ENCODE assay signal across 9 cellular contexts in genomic region chr5:61333351-61334223, GRCh38. TPM values are rescaled to one million over a fixed set of nuclear protein-coding genes. Genes with fewer than 3 reads are reported as not detected.
A peak's percentile ranks its signal among the peaks of the same experiment; 100 is the strongest.
DNase-seq lines count a peak whose midpoint lies in the region; ATAC-seq, FAIRE-seq and TF ChIP-seq lines count a peak whose summit lies in the region.
"Had no signal": no experiment of that assay in that cellular context is flagged by ENCODE, and none has a peak within 500 bp of the region (broad histone marks: within the 10 kb centered on the region; RNA-seq: fewer than 3 reads in every experiment).

No MANE protein-coding gene starts in this region.

- 0% methylated on average over 75 to 79 of the region's 82 CpGs for WGBS in pancreas, 2 donors

- H3K36me3 Mint-ChIP-seq in activated naive CD4-positive, alpha-beta T cell treated with anti-CD3 and anti-CD28 coated beads, Interleukin-2, amount 50 U/mL, for 24 hours, result peaks cover 5% of the 10 kb centered on the region

- H3K4me2 ChIP-seq in OCI-LY3 (ENCODE audit: low read length), result peak overlapping the region; percentile 91

- TF ChIP-seq CTCF in OCI-LY3 (IDR thresholded peaks at IDR 0.05; ENCODE audit: low read depth, low read length) (no peak), pancreas (IDR thresholded peaks at IDR 0.05) (no peak)

- H3K27ac Mint-ChIP-seq in activated naive CD4-positive, alpha-beta T cell treated with anti-CD3 and anti-CD28 coated beads, Interleukin-2, amount 50 U/mL, for 24 hours, result peak overlapping the region; percentile 63

- peaks cover 28% of the 10 kb centered on the region for H4K20me1 ChIP-seq in OCI-LY3 (ENCODE audit: insufficient read depth, low read length)

- peak overlapping the region; percentile 54; the same call in 1 of the 2 replicates for H2AFZ ChIP-seq in OCI-LY3 (ENCODE audit: low read depth, low read length)

- peak overlapping the region; percentile 73 for H3K9ac ChIP-seq in OCI-LY3 (ENCODE audit: low read length)

- H3K27me3 ChIP-seq in OCI-LY3 (ENCODE audit: low read depth, low read length), result peaks cover 12% of the 10 kb centered on the region
- no peaks in the 10 kb centered on the region for H3K27me3 ChIP-seq in pancreas

- H3K4me1 ChIP-seq in OCI-LY3 (ENCODE audit: low read length), result peaks cover 18% of the 10 kb centered on the region
- peaks cover 14 to 17% (median 15%) of the 10 kb centered on the region in 3 donors for H3K4me1 ChIP-seq in pancreas

- intact Hi-C loops in Right ventricle myocardium inferior (cut with DNase I) (loop anchor here (1.0 to 10.0 kb wide), 5 partner anchors 75 to 599 kb away; partner anchors contain the start of genes ERCC8 and NDUFAF2), pancreas (cut with DNase I) (loop anchor here in 1 of 3 donors (10.0 kb wide), 1 partner anchor 321 kb away; no protein-coding TSS in a partner anchor)

- ATAC-seq in Right ventricle myocardium inferior, result no peak
- peak in 1 of 4 donors; percentile 4 for ATAC-seq in pancreas
- ATAC-seq in GM18858 (IDR thresholded peaks at IDR 0.05; ENCODE audit: unreplicated experiment), result no peak
- ATAC-seq in HG03135 (IDR thresholded peaks at IDR 0.05; ENCODE audit: unreplicated experiment), result no peak

- H3K79me2 ChIP-seq in OCI-LY3 (ENCODE audit: low read length), result peaks cover 39% of the 10 kb centered on the region

- H3K9me3 Mint-ChIP-seq in activated naive CD4-positive, alpha-beta T cell treated with anti-CD3 and anti-CD28 coated beads, Interleukin-2, amount 50 U/mL, for 24 hours, result no peaks in the 10 kb centered on the region

- peaks cover 5% of the 10 kb centered on the region for H3K36me3 ChIP-seq in OCI-LY3 (replicated peaks; ENCODE audit: low read depth, low read length)
- no peaks in the 10 kb centered on the region for H3K36me3 ChIP-seq in pancreas

- DNase-seq in NCI-H524 (lab: John Stamatoyannopoulos, UW) (peak; percentile 7 to 41), NCI-H524 treated with DMSO at 0.1 percent for 48 hours (lab: John Stamatoyannopoulos, UW) (no peak), Right ventricle myocardium inferior (ENCODE audit: missing footprints) (peak; percentile 84), pancreas (peak; percentile 29 to 78 (median 54))

- no peaks in the 10 kb centered on the region for H3K9me3 ChIP-seq in OCI-LY3 (ENCODE audit: insufficient read depth, low read length)
- no peaks in the 10 kb centered on the region for H3K9me3 ChIP-seq in pancreas

- peaks cover 53% of the 10 kb centered on the region for H3K4me1 Mint-ChIP-seq in activated naive CD4-positive, alpha-beta T cell treated with anti-CD3 and anti-CD28 coated beads, Interleukin-2, amount 50 U/mL, for 24 hours

- H3K4me3 Mint-ChIP-seq in activated naive CD4-positive, alpha-beta T cell treated with anti-CD3 and anti-CD28 coated beads, Interleukin-2, amount 50 U/mL, for 24 hours, result peak overlapping the region; percentile 84

- H3K27ac ChIP-seq in OCI-LY3 (ENCODE audit: low read length) (no peak overlapping the region), pancreas (peak overlapping the region; percentile 60 to 85 (median 74))

- H3K4me3 ChIP-seq in OCI-LY3 (ENCODE audit: low read length) (peak overlapping the region; percentile 99), pancreas (peak overlapping the region; percentile 84 to 95 (median 88))

- peaks cover 2% of the 10 kb centered on the region for H3K27me3 Mint-ChIP-seq in activated naive CD4-positive, alpha-beta T cell treated with anti-CD3 and anti-CD28 coated beads, Interleukin-2, amount 50 U/mL, for 24 hours

- FAIRE-seq in pancreas (lab: Jason Lieb, UNC), result no peak
- FAIRE-seq: colon had no signal

RNA-seq across cellular contexts. Expression of gene ZSWIM6, which starts 1.5 kb away (rescaled TPM):
- total RNA-seq in Right ventricle myocardium inferior (8.1 TPM), pancreas (10 to 100 TPM in 1 of 6 donors, 1 to 10 TPM in 5; 5.8 to 12.9 (median 6.2) TPM)
- polyA plus RNA-seq in pancreas, result 1 to 10 TPM; 3.6 to 6.6 TPM
